In genomic region chr7:73894851-73895441, GRCh38 we compare ENCODE assay signal across 1 cellular context.
TF ChIP-seq lines count a peak whose summit lies in the region.

No MANE protein-coding gene starts in this region.

TF ChIP-seq in PFSK-1, 5 proteins besides CTCF, POLR2A, EP300 and RAD21:
- TF ChIP-seq FOXP2 (optimal IDR thresholded peaks at IDR 0.05; ENCODE audit: borderline replicate concordance, extremely low read depth, extremely low read length, insufficient read depth) (no peak), TAF1 (IDR thresholded peaks at IDR 0.05; ENCODE audit: borderline replicate concordance, insufficient read depth, low read length) (no peak), REST (IDR thresholded peaks at IDR 0.05; ENCODE audit: insufficient read depth in 1 of 2, low read depth in 2 of 2, low read length in 2 of 2) (peak in 1 of 2 experiments; percentile 50; a peak in 1 of 4 replicates), SIN3A (IDR thresholded peaks at IDR 0.05; ENCODE audit: borderline replicate concordance, insufficient read depth, low read length) (peak; percentile 51; the same call in 1 of the 2 replicates), POLR2AphosphoS5 (IDR thresholded peaks at IDR 0.05; ENCODE audit: low read depth, low read length) (no peak)
